In genomic region chr3:11996500-11996899, GRCh38 we compare ENCODE assay signal across 1 cellular context.
TF ChIP-seq lines count a peak whose summit lies in the region.

No MANE protein-coding gene starts in this region.

TF ChIP-seq in SK-N-SH, 30 proteins besides CTCF, POLR2A, EP300 and RAD21 (continued from another document):
- TF ChIP-seq ZBTB33 (IDR thresholded peaks at IDR 0.05; ENCODE audit: borderline replicate concordance, low read depth): no peak
- peak; percentile 66 for TF ChIP-seq CHD2 (IDR thresholded peaks at IDR 0.05; ENCODE audit: low read length, partially characterized antibody)
- no peak for TF ChIP-seq ELF1 (IDR thresholded peaks at IDR 0.05)
- no peak for TF ChIP-seq POLR2AphosphoS5 (IDR thresholded peaks at IDR 0.05; ENCODE audit: low read depth, low read length)
- TF ChIP-seq, protein P1, sequence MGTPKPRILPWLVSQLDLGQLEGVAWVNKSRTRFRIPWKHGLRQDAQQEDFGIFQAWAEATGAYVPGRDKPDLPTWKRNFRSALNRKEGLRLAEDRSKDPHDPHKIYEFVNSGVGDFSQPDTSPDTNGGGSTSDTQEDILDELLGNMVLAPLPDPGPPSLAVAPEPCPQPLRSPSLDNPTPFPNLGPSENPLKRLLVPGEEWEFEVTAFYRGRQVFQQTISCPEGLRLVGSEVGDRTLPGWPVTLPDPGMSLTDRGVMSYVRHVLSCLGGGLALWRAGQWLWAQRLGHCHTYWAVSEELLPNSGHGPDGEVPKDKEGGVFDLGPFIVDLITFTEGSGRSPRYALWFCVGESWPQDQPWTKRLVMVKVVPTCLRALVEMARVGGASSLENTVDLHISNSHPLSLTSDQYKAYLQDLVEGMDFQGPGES (IDR thresholded peaks at IDR 0.05; ENCODE audit: low read depth, low read length): no peak
- TF ChIP-seq TCF12 (IDR thresholded peaks at IDR 0.05): no peak
- no peak for TF ChIP-seq EZH2phosphoT487 (IDR thresholded peaks at IDR 0.05; ENCODE audit: borderline replicate concordance, low read depth)
- no peak for TF ChIP-seq RFX5 (IDR thresholded peaks at IDR 0.05; ENCODE audit: low read length)
- no peak for TF ChIP-seq NFIC (IDR thresholded peaks at IDR 0.05; ENCODE audit: borderline replicate concordance)
- TF ChIP-seq MAX (IDR thresholded peaks at IDR 0.05; ENCODE audit: low read depth): no peak
- no peak for TF ChIP-seq RXRA (IDR thresholded peaks at IDR 0.05; ENCODE audit: borderline replicate concordance, low read depth)
- no peak for TF ChIP-seq REST (IDR thresholded peaks at IDR 0.05; ENCODE audit: low read depth, low read length)
- no peak for TF ChIP-seq NRF1 (IDR thresholded peaks at IDR 0.05; ENCODE audit: low read depth, low read length)
- TF ChIP-seq, protein P2, sequence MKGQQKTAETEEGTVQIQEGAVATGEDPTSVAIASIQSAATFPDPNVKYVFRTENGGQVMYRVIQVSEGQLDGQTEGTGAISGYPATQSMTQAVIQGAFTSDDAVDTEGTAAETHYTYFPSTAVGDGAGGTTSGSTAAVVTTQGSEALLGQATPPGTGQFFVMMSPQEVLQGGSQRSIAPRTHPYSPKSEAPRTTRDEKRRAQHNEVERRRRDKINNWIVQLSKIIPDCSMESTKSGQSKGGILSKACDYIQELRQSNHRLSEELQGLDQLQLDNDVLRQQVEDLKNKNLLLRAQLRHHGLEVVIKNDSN (IDR thresholded peaks at IDR 0.05; ENCODE audit: borderline replicate concordance, low read depth): no peak
- TF ChIP-seq FOSL2 (IDR thresholded peaks at IDR 0.05; ENCODE audit: borderline replicate concordance, low read depth): no peak
- TF ChIP-seq USF2 (IDR thresholded peaks at IDR 0.05; ENCODE audit: borderline replicate concordance, low read depth, low read length): no peak
- peak; percentile 60; the same call in 1 of the 2 replicates for TF ChIP-seq RCOR1 (IDR thresholded peaks at IDR 0.05; ENCODE audit: low read length)
- no peak for TF ChIP-seq TAF1 (IDR thresholded peaks at IDR 0.05; ENCODE audit: borderline replicate concordance, low read depth, low read length)
- TF ChIP-seq SIN3A (IDR thresholded peaks at IDR 0.05; ENCODE audit: borderline replicate concordance, low read depth, low read length): no peak
- TF ChIP-seq TEAD4 (IDR thresholded peaks at IDR 0.05; ENCODE audit: borderline replicate concordance, insufficient read depth): no peak
- no peak for TF ChIP-seq MEF2A (IDR thresholded peaks at IDR 0.05; ENCODE audit: borderline replicate concordance, low read depth)
- no peak for TF ChIP-seq YY1 (IDR thresholded peaks at IDR 0.05; ENCODE audit: low read depth)
- no peak for TF ChIP-seq SMC3 (IDR thresholded peaks at IDR 0.05; ENCODE audit: low read depth, low read length)
- no peak for TF ChIP-seq MXI1 (IDR thresholded peaks at IDR 0.05; ENCODE audit: low read depth, low read length)
- TF ChIP-seq GATA2 (CRISPR knock-in tag; IDR thresholded peaks at IDR 0.05): peak; percentile 90
- TF ChIP-seq FOXJ3 (CRISPR knock-in tag; IDR thresholded peaks at IDR 0.05): peak; percentile 55; the same call in 1 of the 2 replicates
- no peak for TF ChIP-seq FOXM1 (IDR thresholded peaks at IDR 0.05; ENCODE audit: low read depth)
